2 cellular contexts compared by ENCODE assay signal in the genomic region with DNA sequence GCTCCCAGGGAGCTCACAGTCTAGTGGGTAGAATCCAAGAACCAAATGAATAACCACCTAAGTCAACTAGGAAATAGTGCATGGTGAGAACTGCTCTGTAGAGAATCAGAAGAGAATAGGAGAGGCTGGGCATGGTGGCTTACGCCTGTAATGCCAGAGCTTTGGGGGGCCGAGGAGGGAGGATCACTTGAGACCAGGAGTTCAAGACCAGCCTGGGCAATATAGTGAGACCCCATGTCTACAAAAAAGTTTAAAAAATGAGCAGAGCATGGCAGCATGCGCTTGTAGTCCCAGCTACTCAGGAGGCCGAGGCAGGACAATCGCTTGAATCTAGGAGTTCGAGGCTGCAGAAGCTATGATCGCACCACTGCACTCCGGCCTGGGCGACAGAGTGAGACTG.
TF ChIP-seq lines count a peak whose summit lies in the region.

No MANE protein-coding gene starts in this region.

TF ChIP-seq in IMR-90, 13 proteins besides CTCF, POLR2A, EP300 and RAD21:
- TF ChIP-seq MXI1 (IDR thresholded peaks at IDR 0.05; ENCODE audit: borderline replicate concordance, low read depth, low read length) (no peak), SMC3 (IDR thresholded peaks at IDR 0.05; ENCODE audit: low read depth, low read length) (no peak), NFE2L2 (IDR thresholded peaks at IDR 0.05; ENCODE audit: low read depth, low read length) (no peak), MAZ (IDR thresholded peaks at IDR 0.05; ENCODE audit: borderline replicate concordance, low read depth, low read length) (no peak), CEBPB (IDR thresholded peaks at IDR 0.05; ENCODE audit: low read depth, low read length) (no peak), RFX5 (IDR thresholded peaks at IDR 0.05; ENCODE audit: low read depth, low read length) (no peak)

TF ChIP-seq in GM12878, 131 proteins besides CTCF, POLR2A, EP300 and RAD21:
- TF ChIP-seq RB1 (IDR thresholded peaks at IDR 0.05; ENCODE audit: borderline replicate concordance) = no peak
